15 cellular contexts compared by ENCODE assay signal in genomic region chr15:76006136-76006778, GRCh38. TPM values are rescaled to one million over a fixed set of nuclear protein-coding genes. Genes with fewer than 3 reads are reported as not detected.
DNase-seq lines count a peak whose midpoint lies in the region; ATAC-seq and TF ChIP-seq lines count a peak whose summit lies in the region.
"Had no signal": no experiment of that assay in that cellular context is flagged by ENCODE, and none has a peak within 500 bp of the region (broad histone marks: within the 10 kb centered on the region; RNA-seq: fewer than 3 reads in every experiment).

No MANE protein-coding gene starts in this region.

- no peak for ATAC-seq in HG03175 (IDR thresholded peaks at IDR 0.05; ENCODE audit: unreplicated experiment)
- ATAC-seq: activated naive CD4-positive, alpha-beta T cell treated with anti-CD3 and anti-CD28 coated beads, Interleukin-2, amount 50 U/mL, for 72 hours; GM23338 had no signal

- TF ChIP-seq CTCF in AG10803 (conservative IDR thresholded peaks at IDR 0.05; ENCODE audit: low read length) (no peak), foreskin fibroblast (IDR thresholded peaks at IDR 0.05; ENCODE audit: low read depth, low read length) (no peak)

- H3K4me3 ChIP-seq in AG10803 (ENCODE audit: low read length) (no peak overlapping the region), foreskin fibroblast (ENCODE audit: low read depth in 1 of 2, low read length in 2 of 2) (no peak overlapping the region)
- H3K4me3 ChIP-seq: GM23338 had no signal

- DNase-seq in AG10803 (ENCODE audit: low read depth) = peak; percentile 60
- DNase-seq in M059J (ENCODE audit: low read depth) = peak; percentile 24
- DNase-seq in UCSD-AML1 (lab: John Stamatoyannopoulos, UW; ENCODE audit: unreplicated experiment) = peak; percentile 11
- peak; percentile 9 to 39 for DNase-seq in foreskin fibroblast
- DNase-seq in SW 1271 (lab: John Stamatoyannopoulos, UW) = no peak
- DNase-seq in iPS-NIHi11 (ENCODE audit: low spot score) = no peak
- DNase-seq in NCI-H2227 treated with DMSO at 0.1 percent for 48 hours (lab: John Stamatoyannopoulos, UW) = no peak
- DNase-seq: cortex of kidney; NCI-H1092; stimulated activated CD4-positive, alpha-beta T cell treated with anti-CD3 and anti-CD28 coated beads, Interleukin-2, amount 100 ng/mL, for 24 hours had no signal

RNA-seq across cellular contexts. Expression of gene NRG4, which starts 6.0 kb away (rescaled TPM):
- total RNA-seq in M059J (2014; rRNA removed; shearing (Covaris generic)) = not detected in 2 replicates
- total RNA-seq: activated naive CD4-positive, alpha-beta T cell treated with anti-CD3 and anti-CD28 coated beads, Interleukin-2, amount 50 U/mL, for 72 hours; posterior vena cava had no signal

RNA-seq across cellular contexts. Expression of gene TMEM266, which starts 53.5 kb away (rescaled TPM):
- not detected in 2 replicates for total RNA-seq in M059J (2014; rRNA removed; shearing (Covaris generic))
- total RNA-seq: activated naive CD4-positive, alpha-beta T cell treated with anti-CD3 and anti-CD28 coated beads, Interleukin-2, amount 50 U/mL, for 72 hours; mononuclear cell had no signal

Comparison
In these comparisons a context has a peak if more than half of its experiments do, and no peak if none do; other contexts are left out.
1. DNase-seq: peak in AG10803 (single experiment), M059J (single experiment), UCSD-AML1 (single experiment) and foreskin fibroblast (2 of 2); none in SW 1271 (0 of 2), iPS-NIHi11 (single experiment) and NCI-H2227 treated with DMSO at 0.1 percent for 48 hours (single experiment).